1 cellular context compared by ENCODE assay signal in genomic region chr11:126718319-126718718, GRCh38.
A peak's percentile ranks its signal among the peaks of the same experiment; 100 is the strongest.
TF ChIP-seq lines count a peak whose summit lies in the region.

No MANE protein-coding gene starts in this region.

TF ChIP-seq in IMR-90, 13 proteins besides CTCF, POLR2A, EP300 and RAD21:
- TF ChIP-seq SMC3 (IDR thresholded peaks at IDR 0.05; ENCODE audit: low read depth, low read length): no peak
- 0 out of 2 replicates have a peak, but pooled peaks have one; percentile 10 for TF ChIP-seq FOS (IDR thresholded peaks at IDR 0.05; ENCODE audit: low read depth, low read length)
